In the genomic region with DNA sequence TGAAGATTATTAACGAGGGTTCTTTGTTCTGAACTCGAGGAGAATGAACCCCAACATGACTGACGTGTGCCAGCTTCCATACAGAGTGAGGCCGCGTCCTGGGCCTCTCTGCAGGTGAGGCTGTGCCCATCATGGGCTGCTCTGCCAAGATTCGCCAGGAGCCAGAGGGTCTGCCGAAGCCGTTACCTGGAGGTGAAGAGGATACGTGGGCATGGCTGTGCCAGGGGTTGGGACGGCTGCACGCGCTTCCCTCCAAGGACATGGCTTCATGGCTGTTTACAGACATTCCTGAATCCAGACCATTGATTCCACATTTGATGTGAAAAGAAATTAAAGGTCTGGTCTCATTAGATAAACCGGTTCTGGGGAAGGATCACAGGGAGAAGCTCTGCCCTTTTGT, we compare ENCODE assay signal across 20 cellular contexts.
"Had no signal": no experiment of that assay in that cellular context is flagged by ENCODE, and none has a peak within 500 bp of the region (broad histone marks: within the 10 kb centered on the region; RNA-seq: fewer than 3 reads in every experiment).

No MANE protein-coding gene starts in this region.

- H3K27ac ChIP-seq: colonic mucosa, foreskin keratinocyte, pancreas, prostate gland, right lobe of liver, spleen had no signal

- H3K4me1 ChIP-seq: colonic mucosa, foreskin keratinocyte, prostate gland, right lobe of liver, spleen had no signal

- H3K36me3 Mint-ChIP-seq: naive thymus-derived CD8-positive, alpha-beta T cell; stimulated activated naive B cell treated with anti-CD40 and anti-IgM and Interleukin-4, amounts not matched to agents 10 μg/mL and 1 μg/mL and 100 μg/mL, for 72 hours had no signal

- H3K4me3 ChIP-seq: colonic mucosa, pancreas, prostate gland, right lobe of liver, spleen had no signal

- ATAC-seq: foreskin keratinocyte; naive thymus-derived CD8-positive, alpha-beta T cell; right lobe of liver; stimulated activated naive B cell treated with anti-CD40 and anti-IgM and Interleukin-4, amounts not matched to agents 10 μg/mL and 1 μg/mL and 100 μg/mL, for 72 hours had no signal

- H3K9me3 ChIP-seq: colonic mucosa, pancreas, prostate gland, right lobe of liver had no signal

- H3K27me3 Mint-ChIP-seq: stimulated activated naive B cell treated with anti-CD40 and anti-IgM and Interleukin-4, amounts not matched to agents 10 μg/mL and 1 μg/mL and 100 μg/mL, for 72 hours had no signal

- H3K36me3 ChIP-seq: colonic mucosa, pancreas, prostate gland, right lobe of liver, spleen had no signal

- H3K27ac Mint-ChIP-seq: naive thymus-derived CD8-positive, alpha-beta T cell; stimulated activated naive B cell treated with anti-CD40 and anti-IgM and Interleukin-4, amounts not matched to agents 10 μg/mL and 1 μg/mL and 100 μg/mL, for 72 hours had no signal

- H3K9me3 Mint-ChIP-seq: endodermal cell; neural crest cell; stimulated activated naive B cell treated with anti-CD40 and anti-IgM and Interleukin-4, amounts not matched to agents 10 μg/mL and 1 μg/mL and 100 μg/mL, for 72 hours had no signal

- H3K4me1 Mint-ChIP-seq: naive thymus-derived CD8-positive, alpha-beta T cell had no signal

- H3K4me3 Mint-ChIP-seq: naive thymus-derived CD8-positive, alpha-beta T cell; neural crest cell; stimulated activated naive B cell treated with anti-CD40 and anti-IgM and Interleukin-4, amounts not matched to agents 10 μg/mL and 1 μg/mL and 100 μg/mL, for 72 hours had no signal

- H3K27me3 ChIP-seq: colonic mucosa, foreskin keratinocyte, right lobe of liver had no signal

- DNase-seq: cerebellar nuclear complex; colonic mucosa; dermis blood vessel endothelial cell; effector CD4-positive, alpha-beta T cell; endodermal cell; erythroblast; foreskin keratinocyte; hippocampal formation; mesendoderm; naive thymus-derived CD8-positive, alpha-beta T cell; nucleus accumbens; spleen; stimulated activated CD4-positive, alpha-beta T cell treated with anti-CD3 and anti-CD28 coated beads, Interleukin-2, amount 100 ng/mL, for 24 hours; stimulated activated CD4-positive, alpha-beta T cell treated with anti-CD3 and anti-CD28 coated beads, Interleukin-4, amount 100 ng/mL, for 4 hours; stimulated activated naive B cell treated with anti-CD40 and anti-IgM and Interleukin-4, amounts not matched to agents 10 μg/mL and 1 μg/mL and 100 μg/mL, for 72 hours; trophoblast cell had no signal
